ENCODE assay signal across 18 cellular contexts in genomic region chr3:126309861-126310655, GRCh38. TPM values are rescaled to one million over a fixed set of nuclear protein-coding genes. Genes with fewer than 3 reads are reported as not detected.
A peak's percentile ranks its signal among the peaks of the same experiment; 100 is the strongest.
DNase-seq lines count a peak whose midpoint lies in the region; ATAC-seq and TF ChIP-seq lines count a peak whose summit lies in the region.
"Had no signal": no experiment of that assay in that cellular context is flagged by ENCODE, and none has a peak within 500 bp of the region (broad histone marks: within the 10 kb centered on the region; RNA-seq: fewer than 3 reads in every experiment).

No MANE protein-coding gene starts in this region.

- no peak overlapping the region for H3K4me3 Mint-ChIP-seq in natural killer cell treated with Interleukin-12 subunit alpha and Interleukin-12 subunit beta and Interleukin-15 and Interleukin-18, amount 100 ng/mL, for 72 hours
- no peak overlapping the region for H3K4me3 Mint-ChIP-seq in natural killer cell
- H3K4me3 Mint-ChIP-seq: CD4-positive, alpha-beta T cell; GM23338; HFFc6 had no signal

- 91% methylated on average over 12 of the region's 12 CpGs for WGBS in esophagus muscularis mucosa

- H3K27ac ChIP-seq in esophagus muscularis mucosa (replicated peaks in 1 of 4), result no peak overlapping the region
- H3K27ac ChIP-seq: C4-2B had no signal

- no peak for TF ChIP-seq CTCF in natural killer cell (IDR thresholded peaks at IDR 0.05)
- TF ChIP-seq CTCF in esophagus muscularis mucosa (IDR thresholded peaks at IDR 0.05), result no peak

- H3K4me3 ChIP-seq in esophagus muscularis mucosa, result no peak overlapping the region
- H3K4me3 ChIP-seq: GM23338 had no signal

- peak; percentile 46 for DNase-seq in natural killer cell treated with Interleukin-12 subunit alpha and Interleukin-12 subunit beta and Interleukin-15 and Interleukin-18, amount 100 ng/mL, for 72 hours (ENCODE audit: low spot score)
- no peak for DNase-seq in natural killer cell
- peak; percentile 89 for DNase-seq in esophagus muscularis mucosa (ENCODE audit: extremely low spot score)
- DNase-seq in mucosa of gallbladder (ENCODE audit: low spot score), result peak; percentile 4
- no peak for DNase-seq in DMS79 (lab: John Stamatoyannopoulos, UW)
- DNase-seq: ACHN; AML-193; Caco-2; CD4-positive, alpha-beta T cell; GDM1; HCEC 1CT; HFFc6 had no signal

- no peaks in the 10 kb centered on the region for H3K4me1 Mint-ChIP-seq in natural killer cell treated with Interleukin-12 subunit alpha and Interleukin-12 subunit beta and Interleukin-15 and Interleukin-18, amount 100 ng/mL, for 72 hours (ENCODE audit: low read depth in 2 of 2)
- peaks cover 0 to 5% of the 10 kb centered on the region in 2 donors for H3K4me1 Mint-ChIP-seq in natural killer cell
- H3K4me1 Mint-ChIP-seq: IgD-negative memory B cell had no signal

- peaks cover 0 to 2% of the 10 kb centered on the region in 2 donors for H3K27me3 Mint-ChIP-seq in natural killer cell treated with Interleukin-12 subunit alpha and Interleukin-12 subunit beta and Interleukin-15 and Interleukin-18, amount 100 ng/mL, for 72 hours
- H3K27me3 Mint-ChIP-seq in natural killer cell (ENCODE audit: low read depth in 2 of 2), result peaks cover 3 to 7% of the 10 kb centered on the region in 2 donors
- H3K27me3 Mint-ChIP-seq: CD4-positive, alpha-beta T cell; IgD-negative memory B cell had no signal

- no peaks in the 10 kb centered on the region for H3K9me3 Mint-ChIP-seq in natural killer cell treated with Interleukin-12 subunit alpha and Interleukin-12 subunit beta and Interleukin-15 and Interleukin-18, amount 100 ng/mL, for 72 hours
- no peaks in the 10 kb centered on the region for H3K9me3 Mint-ChIP-seq in natural killer cell
- H3K9me3 Mint-ChIP-seq: CD4-positive, alpha-beta T cell had no signal

- ATAC-seq in natural killer cell treated with Interleukin-12 subunit alpha and Interleukin-12 subunit beta and Interleukin-15 and Interleukin-18, amount 100 ng/mL, for 72 hours, result no peak
- ATAC-seq in natural killer cell, result no peak
- no peak for ATAC-seq in GM19452 (IDR thresholded peaks at IDR 0.05; ENCODE audit: unreplicated experiment)
- no peak for ATAC-seq in HG02981 (IDR thresholded peaks at IDR 0.05; ENCODE audit: unreplicated experiment)
- ATAC-seq: GM23338, HepG2 had no signal

- no peak for TF ChIP-seq POLR2A in esophagus muscularis mucosa (IDR thresholded peaks at IDR 0.05; ENCODE audit: low read depth)

- peaks cover 0 to 7% (median 3%) of the 10 kb centered on the region in 4 donors for H3K9me3 ChIP-seq in esophagus muscularis mucosa
- H3K9me3 ChIP-seq: Caco-2 had no signal

- intact Hi-C loops in natural killer cell (cut with micrococcal nuclease), result no loop called here
- intact Hi-C loops in esophagus muscularis mucosa (cut with DNase I), result loop anchor here (5.0 kb wide), 1 partner anchor 42 kb away; no protein-coding TSS in a partner anchor

- H3K4me1 ChIP-seq in esophagus muscularis mucosa, result no peaks in the 10 kb centered on the region
- H3K4me1 ChIP-seq: Caco-2 had no signal

- H3K27me3 ChIP-seq in esophagus muscularis mucosa, result no peaks in the 10 kb centered on the region

- no peak for TF ChIP-seq EP300 in esophagus muscularis mucosa (IDR thresholded peaks at IDR 0.05)

- H3K27ac Mint-ChIP-seq in natural killer cell treated with Interleukin-12 subunit alpha and Interleukin-12 subunit beta and Interleukin-15 and Interleukin-18, amount 100 ng/mL, for 72 hours, result no peak overlapping the region
- H3K27ac Mint-ChIP-seq in natural killer cell, result no peak overlapping the region
- H3K27ac Mint-ChIP-seq: CD4-positive, alpha-beta T cell; GM23338; HFFc6; IgD-negative memory B cell had no signal

- no peaks in the 10 kb centered on the region for H3K36me3 Mint-ChIP-seq in natural killer cell treated with Interleukin-12 subunit alpha and Interleukin-12 subunit beta and Interleukin-15 and Interleukin-18, amount 100 ng/mL, for 72 hours
- H3K36me3 Mint-ChIP-seq in natural killer cell, result no peaks in the 10 kb centered on the region
- H3K36me3 Mint-ChIP-seq: IgD-negative memory B cell had no signal

- no peaks in the 10 kb centered on the region for H3K36me3 ChIP-seq in esophagus muscularis mucosa

RNA-seq across cellular contexts. Expression of gene KLF15, which starts 47.1 kb away (rescaled TPM):
- total RNA-seq in natural killer cell treated with Interleukin-12 subunit alpha and Interleukin-12 subunit beta and Interleukin-15 and Interleukin-18, amount 100 ng/mL, for 72 hours, result under 1 TPM in 1 of 2 donors, not detected in 1; 0.26 TPM
- under 1 TPM; 0.23 to 0.38 (median 0.36) TPM for total RNA-seq in natural killer cell
- total RNA-seq in esophagus muscularis mucosa, result 100 to 1,000 TPM in 2 of 4 donors, 10 to 100 TPM in 2; 84.3 to 208 (median 93.6) TPM
- 28.1 TPM for total RNA-seq in mucosa of gallbladder

Comparison
In these comparisons a context has a peak if more than half of its experiments do, and no peak if none do; other contexts are left out.
1. DNase-seq: peak in natural killer cell treated with Interleukin-12 subunit alpha and Interleukin-12 subunit beta and Interleukin-15 and Interleukin-18, amount 100 ng/mL, for 72 hours (single experiment), esophagus muscularis mucosa (single experiment) and mucosa of gallbladder (single experiment); none in natural killer cell (single experiment) and DMS79 (single experiment).
2. RNA of gene KLF15, which starts 47.1 kb away (total RNA-seq): 84.3 to 208 TPM in esophagus muscularis mucosa and 28.1 TPM in mucosa of gallbladder (single experiment); 0.23 to 0.38 TPM in natural killer cell and 0.26 TPM in natural killer cell treated with Interleukin-12 subunit alpha and Interleukin-12 subunit beta and Interleukin-15 and Interleukin-18, amount 100 ng/mL, for 72 hours; every median in the first group is over 10 times any median in the second.